8 cellular contexts compared by ENCODE assay signal in the genomic region with DNA sequence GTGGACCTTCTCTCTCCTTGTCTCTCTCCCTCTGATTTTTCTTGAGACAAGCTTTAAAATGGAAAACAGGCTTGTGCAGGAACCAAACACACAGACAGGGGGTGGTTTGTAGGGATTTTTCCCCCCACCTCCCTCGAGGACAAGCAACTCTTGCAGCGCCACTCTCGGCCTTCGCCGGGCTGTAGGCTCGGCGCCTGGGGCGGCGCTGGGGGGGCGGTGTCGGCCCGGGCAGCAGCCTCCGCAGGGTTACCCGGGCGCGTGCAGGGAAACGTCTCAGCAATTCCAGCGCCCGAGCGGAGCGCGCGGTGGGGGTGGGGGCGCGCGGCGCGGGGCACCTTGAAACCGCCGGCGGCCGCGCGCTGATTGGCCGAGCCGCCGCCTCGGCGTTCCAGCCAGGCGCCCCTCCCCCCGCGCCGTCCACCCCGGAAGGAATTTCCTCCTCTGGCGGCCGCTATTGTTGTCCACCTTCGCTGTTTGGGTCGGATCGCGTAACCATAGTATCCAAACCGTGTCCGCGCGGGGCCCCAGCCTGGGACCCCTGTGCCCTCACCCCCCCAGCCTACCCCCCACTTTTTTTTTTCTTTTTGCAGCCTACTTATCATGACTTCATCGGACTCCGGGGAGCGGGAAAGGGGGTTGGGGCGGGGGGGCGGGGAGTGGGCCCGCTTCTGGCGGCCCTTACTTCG. TPM values are rescaled to one million over a fixed set of nuclear protein-coding genes. Genes with fewer than 3 reads are reported as not detected.
A peak's percentile ranks its signal among the peaks of the same experiment; 100 is the strongest.
DNase-seq lines count a peak whose midpoint lies in the region; ATAC-seq, FAIRE-seq and TF ChIP-seq lines count a peak whose summit lies in the region.

No MANE protein-coding gene starts in this region.

- H3K36me3 ChIP-seq in psoas muscle (ENCODE audit: insufficient read depth in 1 of 2, low read depth in 1 of 2) (no peaks in the 10 kb centered on the region), upper lobe of right lung (no peaks in the 10 kb centered on the region)

- H3K27ac Mint-ChIP-seq in T-helper 1 cell treated with Interleukin-12 subunit alpha and Interleukin-12 subunit beta and Interleukin-4 antibody, amounts not matched to agents 30 μg/mL and 1 μg/mL, for 36 hours: peak overlapping the region; percentile 66

- H3K4me3 Mint-ChIP-seq in T-helper 1 cell treated with Interleukin-12 subunit alpha and Interleukin-12 subunit beta and Interleukin-4 antibody, amounts not matched to agents 30 μg/mL and 1 μg/mL, for 36 hours: peak overlapping the region; percentile 85

- H3K27me3 Mint-ChIP-seq in T-helper 1 cell treated with Interleukin-12 subunit alpha and Interleukin-12 subunit beta and Interleukin-4 antibody, amounts not matched to agents 30 μg/mL and 1 μg/mL, for 36 hours (ENCODE audit: low read depth): peaks cover 36% of the 10 kb centered on the region

- no peak for FAIRE-seq in H54 (lab: Jason Lieb, UNC)

- no peak for TF ChIP-seq POLR2A in H54 (IDR thresholded peaks at IDR 0.05; ENCODE audit: low read depth, low read length)

- 0 to 1% (median 1%) methylated on average over 22 to 62 of the region's 62 CpGs for WGBS in psoas muscle, 3 donors

- DNase-seq in DMS153 (lab: John Stamatoyannopoulos, UW) (peak; percentile 82), H54 (ENCODE audit: insufficient read length, low spot score) (peak; percentile 92), NCI-H1436 (lab: John Stamatoyannopoulos, UW) (peak; percentile 82), left ventricle myocardium superior (peak; percentile 97), psoas muscle (peak; percentile 94 to 95), upper lobe of right lung (peak; percentile 95)

- no peaks in the 10 kb centered on the region for H3K9me3 ChIP-seq in psoas muscle
- no peaks in the 10 kb centered on the region for H3K9me3 ChIP-seq in upper lobe of right lung

- H3K36me3 Mint-ChIP-seq in T-helper 1 cell treated with Interleukin-12 subunit alpha and Interleukin-12 subunit beta and Interleukin-4 antibody, amounts not matched to agents 30 μg/mL and 1 μg/mL, for 36 hours (ENCODE audit: low read depth): no peaks in the 10 kb centered on the region

- H3K27ac ChIP-seq in angular gyrus (ENCODE audit: low read depth, low read length): peak overlapping the region; percentile 94
- peak overlapping the region; percentile 87 for H3K27ac ChIP-seq in psoas muscle
- peak overlapping the region; percentile 88 for H3K27ac ChIP-seq in upper lobe of right lung

- TF ChIP-seq CTCF in psoas muscle (IDR thresholded peaks at IDR 0.05): peak; percentile 25
- peak; percentile 16 for TF ChIP-seq CTCF in upper lobe of right lung (IDR thresholded peaks at IDR 0.05)

- peak overlapping the region; percentile 81 for H3K4me3 ChIP-seq in psoas muscle
- H3K4me3 ChIP-seq in upper lobe of right lung: peak overlapping the region; percentile 66

- ATAC-seq in left ventricle myocardium superior (peak; percentile 85), psoas muscle (peak; percentile 84 to 88 (median 86)), upper lobe of right lung (peak; percentile 93)

- no peaks in the 10 kb centered on the region for H3K27me3 ChIP-seq in psoas muscle (ENCODE audit: insufficient read depth in 3 of 3, low read length in 2 of 3)
- peaks cover 5% of the 10 kb centered on the region for H3K27me3 ChIP-seq in upper lobe of right lung

- intact Hi-C loops in left ventricle myocardium superior (cut with micrococcal nuclease) (loop anchor here (5.0 kb wide), 2 partner anchors 81 to 361 kb away; partner anchors contain the start of gene SSBP3), psoas muscle (cut with DNase I) (loop anchor here (1.0 to 5.0 kb wide), 4 partner anchors 80 to 216 kb away; no protein-coding TSS in a partner anchor), upper lobe of right lung (cut with DNase I) (loop anchor here (5.0 kb wide), 1 partner anchor 81 kb away; the partner anchor contains the start of gene SSBP3)

- H3K9me3 Mint-ChIP-seq in T-helper 1 cell treated with Interleukin-12 subunit alpha and Interleukin-12 subunit beta and Interleukin-4 antibody, amounts not matched to agents 30 μg/mL and 1 μg/mL, for 36 hours: no peaks in the 10 kb centered on the region

- peaks cover 21% of the 10 kb centered on the region for H3K4me1 Mint-ChIP-seq in T-helper 1 cell treated with Interleukin-12 subunit alpha and Interleukin-12 subunit beta and Interleukin-4 antibody, amounts not matched to agents 30 μg/mL and 1 μg/mL, for 36 hours (ENCODE audit: low read depth)

- peaks cover 35% of the 10 kb centered on the region for H3K4me1 ChIP-seq in psoas muscle
- H3K4me1 ChIP-seq in upper lobe of right lung: peaks cover 21% of the 10 kb centered on the region

RNA-seq across cellular contexts. Expression of gene ACOT11, which starts 59.8 kb away (rescaled TPM):
- 48.9 TPM for total RNA-seq in left ventricle myocardium superior
- 10 to 100 TPM in 1 of 4 donors, 1 to 10 TPM in 3; 2.4 to 13.9 (median 5.0) TPM for total RNA-seq in psoas muscle
- polyA plus RNA-seq in psoas muscle: 1 to 10 TPM in 1 of 3 donors, under 1 TPM in 2; 0.82 to 2.3 (median 0.93) TPM
- 5.0 TPM for total RNA-seq in upper lobe of right lung

Comparison
In these comparisons a context has a peak if more than half of its experiments do, and no peak if none do; other contexts are left out.
1. Peak in every context shown above with its lines: DNase-seq, ATAC-seq, H3K4me3 ChIP-seq and H3K27ac ChIP-seq.